In genomic region chr21:29335720-29336119, GRCh38 we compare ENCODE assay signal across 13 cellular contexts. TPM values are rescaled to one million over a fixed set of nuclear protein-coding genes. Genes with fewer than 3 reads are reported as not detected.
A peak's percentile ranks its signal among the peaks of the same experiment; 100 is the strongest.
DNase-seq lines count a peak whose midpoint lies in the region; ATAC-seq and TF ChIP-seq lines count a peak whose summit lies in the region.
"Had no signal": no experiment of that assay in that cellular context is flagged by ENCODE, and none has a peak within 500 bp of the region (broad histone marks: within the 10 kb centered on the region; RNA-seq: fewer than 3 reads in every experiment).

No MANE protein-coding gene starts in this region.

- H3K4me2 ChIP-seq in OCI-LY1 (ENCODE audit: low read length) = no peak overlapping the region
- H3K4me2 ChIP-seq: KMS-11 had no signal

- H3F3A ChIP-seq in OCI-LY1 (ENCODE audit: insufficient read depth, low read length) = no peaks in the 10 kb centered on the region

- no peaks in the 10 kb centered on the region for H3K4me1 ChIP-seq in OCI-LY1 (ENCODE audit: insufficient read depth, low read length, severe bottlenecking)
- H3K4me1 ChIP-seq in adrenal gland (replicated peaks in 1 of 2) = peaks cover 0 to 32% of the 10 kb centered on the region in 2 donors

- no peak for TF ChIP-seq POLR2A in adrenal gland (IDR thresholded peaks at IDR 0.05)

- DNase-seq in GM03348 (ENCODE audit: low spot score) = peak; percentile 56
- DNase-seq in choroid plexus epithelial cell (ENCODE audit: low read depth) = peak; percentile 56
- DNase-seq in omental fat pad (ENCODE audit: low spot score) = no peak
- DNase-seq in UCSD-AML1 (lab: John Stamatoyannopoulos, UW; ENCODE audit: unreplicated experiment) = no peak
- DNase-seq in adrenal gland = no peak
- DNase-seq: activated CD4-positive, alpha-beta T cell treated with anti-CD3 and anti-CD28 coated beads, Interleukin-2, amount 10 ng/mL, durations not matched to agents 24 days and 14 days; caudate nucleus; naive B cell had no signal

- ATAC-seq in omental fat pad (ENCODE audit: low FRiP score) (peak; percentile 55), GM21360 (IDR thresholded peaks at IDR 0.05; ENCODE audit: unreplicated experiment) (no peak), HG03097 (IDR thresholded peaks at IDR 0.05; ENCODE audit: low FRiP score, unreplicated experiment) (no peak)

- H3K36me3 ChIP-seq in OCI-LY1 (ENCODE audit: insufficient read depth, low read length) (peaks cover 17% of the 10 kb centered on the region), adrenal gland (replicated peaks in 1 of 2) (no peaks in the 10 kb centered on the region)
- H3K36me3 ChIP-seq: thoracic aorta had no signal

- intact Hi-C loops in adrenal gland (cut with DNase I) = no loop called here

- H3K9me3 ChIP-seq in OCI-LY1 (ENCODE audit: low read length) (no peaks in the 10 kb centered on the region), adrenal gland (replicated peaks in 1 of 3) (no peaks in the 10 kb centered on the region)
- H3K9me3 ChIP-seq: thoracic aorta had no signal

- H3K27ac ChIP-seq in OCI-LY1 (ENCODE audit: low read depth, low read length, poor library complexity, severe bottlenecking) (no peak overlapping the region), adrenal gland (no peak overlapping the region)
- H3K27ac ChIP-seq: KMS-11, thoracic aorta had no signal

- H3K4me3 ChIP-seq in OCI-LY1 (ENCODE audit: low read depth, low read length, poor library complexity, severe bottlenecking) (no peak overlapping the region), choroid plexus epithelial cell (ENCODE audit: low read depth, low read length) (no peak overlapping the region), adrenal gland (no peak overlapping the region)
- H3K4me3 ChIP-seq: thoracic aorta had no signal

- WGBS in adrenal gland, 4 donors = 83 to 88% (median 86%) methylated on average over 3 of the region's 3 CpGs

- H4K20me1 ChIP-seq in OCI-LY1 (ENCODE audit: insufficient read depth, low read length) = no peaks in the 10 kb centered on the region

- H2AFZ ChIP-seq in OCI-LY1 (ENCODE audit: low read length) = no peak overlapping the region

- TF ChIP-seq CTCF in OCI-LY1 (IDR thresholded peaks at IDR 0.05; ENCODE audit: low read length) = peak; percentile 8; the same call in 1 of the 2 replicates
- no peak for TF ChIP-seq CTCF in choroid plexus epithelial cell (conservative IDR thresholded peaks at IDR 0.05; ENCODE audit: low read depth, low read length)
- TF ChIP-seq CTCF in omental fat pad (IDR thresholded peaks at IDR 0.05) = no peak
- TF ChIP-seq CTCF in adrenal gland (IDR thresholded peaks at IDR 0.05) = no peak

- H3K9me2 ChIP-seq in OCI-LY1 (ENCODE audit: low read depth, low read length) = no peaks in the 10 kb centered on the region

- 0 out of 2 replicates have a peak, but pooled peaks cover 6% of the 10 kb centered on the region for H3K79me2 ChIP-seq in OCI-LY1 (ENCODE audit: insufficient read depth, low read length)

- H3K27me3 ChIP-seq in OCI-LY1 (ENCODE audit: insufficient read depth, low read length) (no peaks in the 10 kb centered on the region), adrenal gland (no peaks in the 10 kb centered on the region)

- no peak overlapping the region for H3K9ac ChIP-seq in OCI-LY1 (ENCODE audit: low read length)
- H3K9ac ChIP-seq: KMS-11 had no signal

RNA-seq across cellular contexts. Expression of gene BACH1, which starts 37.0 kb away (rescaled TPM):
- total RNA-seq in omental fat pad = 100 to 1,000 TPM in 1 of 4 donors, 10 to 100 TPM in 3; 35.0 to 101 (median 49.8) TPM
- total RNA-seq in adrenal gland = 10 to 100 TPM; 18.5 to 61.2 (median 47.1) TPM
- polyA plus RNA-seq in adrenal gland = 10 to 100 TPM in 1 of 3 donors, 1 to 10 TPM in 2; 5.1 to 18.2 (median 6.2) TPM

Comparison
In these comparisons a context has a peak if more than half of its experiments do, and no peak if none do; other contexts are left out.
1. DNase-seq: peak in GM03348 (single experiment) and choroid plexus epithelial cell (single experiment); none in omental fat pad (single experiment), UCSD-AML1 (single experiment) and adrenal gland (0 of 7).